ENCODE assay signal across 30 cellular contexts in the genomic region with DNA sequence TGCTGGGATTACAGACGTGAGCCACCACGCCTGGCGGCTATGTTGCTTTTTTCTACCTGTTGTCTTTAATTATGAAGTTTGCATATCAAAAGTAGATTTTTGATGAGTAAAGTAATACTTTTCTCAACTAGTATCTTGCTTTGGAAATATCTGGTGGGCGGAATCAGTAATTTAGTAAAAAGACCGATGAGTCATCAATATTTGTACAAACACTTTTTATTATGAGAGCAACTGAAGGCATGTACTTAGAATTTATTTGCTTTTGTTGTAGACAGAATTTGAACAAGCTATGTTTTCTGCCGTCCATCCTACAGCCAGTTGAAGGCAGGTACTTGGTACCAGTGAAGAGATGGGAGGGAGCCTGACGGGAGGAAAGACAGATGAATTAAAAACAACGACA.
"Had no signal": no experiment of that assay in that cellular context is flagged by ENCODE, and none has a peak within 500 bp of the region (broad histone marks: within the 10 kb centered on the region; RNA-seq: fewer than 3 reads in every experiment).

No MANE protein-coding gene starts in this region.

- FAIRE-seq: endometrium, endothelial cell of umbilical vein had no signal

- H3K4me1 ChIP-seq: adrenal gland, body of pancreas, colonic mucosa, esophagus squamous epithelium had no signal

- H3K27me3 ChIP-seq: adrenal gland, body of pancreas, cardiac muscle cell, colonic mucosa, esophagus squamous epithelium, gastroesophageal sphincter had no signal

- H3K36me3 ChIP-seq: adrenal gland, cardiac muscle cell, colonic mucosa, esophagus squamous epithelium had no signal

- H3K27ac ChIP-seq: adrenal gland, body of pancreas, cardiac muscle cell, colonic mucosa, epithelial cell of prostate, esophagus squamous epithelium, gastroesophageal sphincter had no signal

- DNase-seq: activated CD4-positive, alpha-beta memory T cell treated with anti-CD3 and anti-CD28 coated beads for 36 hours; activated CD4-positive, alpha-beta T cell treated with anti-CD3 and anti-CD28 coated beads for 36 hours; activated CD4-positive, alpha-beta T cell treated with anti-CD3 and anti-CD28 coated beads, Interleukin-2, amount 10 ng/mL, durations not matched to agents 24 days and 14 days; activated CD4-positive, CD25-positive, alpha-beta regulatory T cell; activated CD4-positive, CD25-positive, alpha-beta regulatory T cell treated with anti-CD3 and anti-CD28 coated beads, Interleukin-2, amount 50 U/mL, for 72 hours; activated CD8-positive, alpha-beta memory T cell treated with anti-CD3 and anti-CD28 coated beads, Interleukin-2, amount 10 ng/mL, durations not matched to agents 7 days and 5 days; activated CD8-positive, alpha-beta memory T cell treated with anti-CD3 and anti-CD28 coated beads, Interleukin-2, amount 50 U/mL, for 4 hours; activated CD8-positive, alpha-beta T cell treated with anti-CD3 and anti-CD28 coated beads, Interleukin-2, amount 10 ng/mL, durations not matched to agents 7 days and 5 days; activated effector memory CD4-positive, alpha-beta T cell treated with anti-CD3 and anti-CD28 coated beads, Interleukin-2, amount 50 U/mL, for 16 hours; activated naive CD4-positive, alpha-beta T cell treated with anti-CD3 and anti-CD28 coated beads for 36 hours; activated naive CD8-positive, alpha-beta T cell treated with anti-CD3 and anti-CD28 coated beads for 36 hours; activated naive CD8-positive, alpha-beta T cell treated with anti-CD3 and anti-CD28 coated beads, Interleukin-2, amount 50 U/mL, for 24 hours; activated T-cell treated with anti-CD3 and anti-CD28 coated beads, Interleukin-2, amount 50 U/mL, for 1 hour; activated T-cell treated with anti-CD3 and anti-CD28 coated beads, Interleukin-2, amount 50 U/mL, for 48 hours; adrenal gland; amygdala; aorta; body of pancreas; central memory CD4-positive, alpha-beta T cell; cerebellar nuclear complex; colonic mucosa; effector CD8-positive, alpha-beta T cell; esophagus squamous epithelium; foreskin melanocyte; T-helper 2 cell had no signal

- H3K4me3 ChIP-seq: adrenal gland, body of pancreas, cardiac muscle cell, colonic mucosa, esophagus squamous epithelium, gastroesophageal sphincter had no signal

- ATAC-seq: activated CD4-positive, alpha-beta T cell treated with anti-CD3 and anti-CD28 coated beads for 36 hours; activated CD8-positive, alpha-beta memory T cell treated with anti-CD3 and anti-CD28 coated beads, Interleukin-2, amount 10 ng/mL, durations not matched to agents 7 days and 5 days; activated CD8-positive, alpha-beta T cell treated with anti-CD3 and anti-CD28 coated beads, Interleukin-2, amount 10 ng/mL, durations not matched to agents 7 days and 5 days; activated naive CD8-positive, alpha-beta T cell treated with anti-CD3 and anti-CD28 coated beads, Interleukin-2, amount 50 U/mL, for 24 hours; body of pancreas; gastroesophageal sphincter had no signal

- H3K9me3 ChIP-seq: adrenal gland, body of pancreas, colonic mucosa, esophagus squamous epithelium, gastroesophageal sphincter had no signal
